ENCODE assay signal across 8 cellular contexts in genomic region chr3:134754768-134755559, GRCh38. TPM values are rescaled to one million over a fixed set of nuclear protein-coding genes. Genes with fewer than 3 reads are reported as not detected.
A peak's percentile ranks its signal among the peaks of the same experiment; 100 is the strongest.
DNase-seq lines count a peak whose midpoint lies in the region; ATAC-seq and TF ChIP-seq lines count a peak whose summit lies in the region.

No MANE protein-coding gene starts in this region.

- H3K9me3 ChIP-seq in DND-41 (ENCODE audit: insufficient read depth, low read length, severe bottlenecking) (no peaks in the 10 kb centered on the region), fibroblast of lung (ENCODE audit: control insufficient read depth, insufficient read depth, low read depth, low read length) (no peaks in the 10 kb centered on the region)

- TF ChIP-seq CTCF in DND-41 (IDR thresholded peaks at IDR 0.05; ENCODE audit: borderline replicate concordance, extremely low read depth, low read length, poor library complexity, severe bottlenecking) = peak; percentile 82
- TF ChIP-seq CTCF in fibroblast of lung (conservative IDR thresholded peaks at IDR 0.05 in 1 of 2, IDR thresholded peaks at IDR 0.05 in 1 of 2; ENCODE audit: low read depth in 1 of 2, low read length in 2 of 2) = peak; percentile 69 to 79

- no peaks in the 10 kb centered on the region for H4K20me1 ChIP-seq in DND-41 (ENCODE audit: insufficient read depth, low read length)
- no peaks in the 10 kb centered on the region for H4K20me1 ChIP-seq in fibroblast of lung (ENCODE audit: control insufficient read depth, extremely low read depth, insufficient read depth, low read length)

- H3K79me2 ChIP-seq in DND-41 (ENCODE audit: insufficient read depth, low read length) (no peaks in the 10 kb centered on the region), fibroblast of lung (ENCODE audit: control insufficient read depth, insufficient read depth, low read length) (no peaks in the 10 kb centered on the region)

- DNase-seq in DND-41 (peak; percentile 64), fibroblast of lung (ENCODE audit: low read depth in 2 of 2) (peak; percentile 16 to 24), retina (peak; percentile 44), putamen (ENCODE audit: low spot score) (no peak)

- H3K27ac ChIP-seq in DND-41 (ENCODE audit: low read length) (no peak overlapping the region), fibroblast of lung (ENCODE audit: insufficient read depth, low read length) (no peak overlapping the region)

- no peak overlapping the region for H3K4me2 ChIP-seq in DND-41 (ENCODE audit: insufficient read depth, low read length)
- no peak overlapping the region for H3K4me2 ChIP-seq in fibroblast of lung (ENCODE audit: extremely low read depth, insufficient read depth, low read length)

- H3K4me3 ChIP-seq in DND-41 (ENCODE audit: low read depth in 1 of 2, low read length in 2 of 2) (no peak overlapping the region), fibroblast of lung (replicated peaks in 1 of 4; ENCODE audit: control extremely low read depth in 1 of 4, insufficient read depth in 1 of 4, low read depth in 3 of 4, low read length in 4 of 4) (no peak overlapping the region)

- H3K36me3 ChIP-seq in DND-41 (ENCODE audit: insufficient read depth, low read length) (no peaks in the 10 kb centered on the region), fibroblast of lung (ENCODE audit: control insufficient read depth, insufficient read depth, low read length) (no peaks in the 10 kb centered on the region)

- H3K4me1 ChIP-seq in DND-41 (ENCODE audit: insufficient read depth, low read length) = no peaks in the 10 kb centered on the region
- H3K4me1 ChIP-seq in fibroblast of lung (ENCODE audit: control insufficient read depth, extremely low read depth, insufficient read depth, low read length) = no peaks in the 10 kb centered on the region

- ATAC-seq in DND-41 (ENCODE audit: insufficient read depth, low read depth) (peak; percentile 91), GM19043 (IDR thresholded peaks at IDR 0.05; ENCODE audit: low read depth, unreplicated experiment) (peak; percentile 90), HG03442 (IDR thresholded peaks at IDR 0.05; ENCODE audit: unreplicated experiment) (peak; percentile 64), SK-N-SH treated with all-trans-retinoic acid at 6 μM for 48 hours (peak; percentile 95), GM18870 (IDR thresholded peaks at IDR 0.05; ENCODE audit: unreplicated experiment) (no peak)

- H2AFZ ChIP-seq in DND-41 (ENCODE audit: low read depth, low read length) = no peak overlapping the region
- H2AFZ ChIP-seq in fibroblast of lung (ENCODE audit: low read length) = no peak overlapping the region

- H3K27me3 ChIP-seq in DND-41 (ENCODE audit: insufficient read depth, low read length, poor library complexity) = peaks cover 5% of the 10 kb centered on the region
- no peaks in the 10 kb centered on the region for H3K27me3 ChIP-seq in fibroblast of lung (ENCODE audit: control insufficient read depth, insufficient read depth, low read length)

- H3K9ac ChIP-seq in DND-41 (ENCODE audit: low read depth, low read length) = no peak overlapping the region
- no peak overlapping the region for H3K9ac ChIP-seq in fibroblast of lung (ENCODE audit: insufficient read depth, low read length)

TF ChIP-seq in SK-N-SH treated with all-trans-retinoic acid at 6 μM for 48 hours, 23 proteins besides CTCF, POLR2A, EP300 and RAD21:
- no peak for TF ChIP-seq ZFP3 (CRISPR knock-in tag; IDR thresholded peaks at IDR 0.05)

RNA-seq across cellular contexts. Expression of gene EPHB1, which starts 40.1 kb away (rescaled TPM):
- 0.50 TPM in 1 of 2 replicates, not detected in the other for total RNA-seq in fibroblast of lung
- polyA plus RNA-seq in fibroblast of lung = 0.14 and 0.41 TPM in 2 replicates
- polyA plus RNA-seq in fibroblast of lung (2012) = 0.47 and 0.62 TPM in 2 replicates
- polyA minus RNA-seq in fibroblast of lung (ENCODE audit: low replicate concordance) = 3.7 TPM in 1 of 2 replicates, not detected in the other
